ENCODE assay signal across 30 cellular contexts in genomic region chr9:3290231-3290840, GRCh38.
"Had no signal": no experiment of that assay in that cellular context is flagged by ENCODE, and none has a peak within 500 bp of the region (broad histone marks: within the 10 kb centered on the region; RNA-seq: fewer than 3 reads in every experiment).

No MANE protein-coding gene starts in this region.

- H3K9me3 Mint-ChIP-seq: activated B cell treated with CpG ODN at 0.5 μM for 24 hours; activated T-cell treated with anti-CD3 and anti-CD28 coated beads, Interleukin-2, amount 50 U/mL, for 24 hours had no signal

- H3K27me3 Mint-ChIP-seq: activated B cell treated with CpG ODN at 0.5 μM for 24 hours; activated CD4-positive, alpha-beta T cell treated with anti-CD3 and anti-CD28 coated beads, Interleukin-2, amount 10 ng/mL, durations not matched to agents 24 days and 14 days; activated CD8-positive, alpha-beta memory T cell treated with anti-CD3 and anti-CD28 coated beads, Interleukin-2, amount 10 ng/mL, durations not matched to agents 7 days and 5 days; activated naive CD4-positive, alpha-beta T cell treated with anti-CD3 and anti-CD28 coated beads, Interleukin-2, amount 50 U/mL, for 24 hours; activated T-cell treated with anti-CD3 and anti-CD28 coated beads, Interleukin-2, amount 50 U/mL, for 24 hours had no signal

- H3K27ac ChIP-seq: breast epithelium, Peyer's patch, RWPE1, SJCRH30 had no signal

- H3K4me3 ChIP-seq: breast epithelium, Peyer's patch, SJCRH30 had no signal

- H3K36me3 ChIP-seq: breast epithelium, Peyer's patch, SJCRH30 had no signal

- H3K9me3 ChIP-seq: breast epithelium, Peyer's patch, SJCRH30, SK-N-SH had no signal

- H3K4me1 Mint-ChIP-seq: activated B cell treated with CpG ODN at 0.5 μM for 24 hours; activated CD4-positive, alpha-beta T cell treated with anti-CD3 and anti-CD28 coated beads, Interleukin-2, amount 10 ng/mL, durations not matched to agents 24 days and 14 days; activated CD8-positive, alpha-beta memory T cell treated with anti-CD3 and anti-CD28 coated beads, Interleukin-2, amount 10 ng/mL, durations not matched to agents 7 days and 5 days; activated naive CD4-positive, alpha-beta T cell treated with anti-CD3 and anti-CD28 coated beads, Interleukin-2, amount 50 U/mL, for 24 hours had no signal

- H3K9ac ChIP-seq: SK-N-SH had no signal

- DNase-seq: activated B cell treated with CpG ODN at 0.5 μM for 24 hours; activated CD4-positive, alpha-beta T cell treated with anti-CD3 and anti-CD28 coated beads for 1 hour; activated CD4-positive, alpha-beta T cell treated with anti-CD3 and anti-CD28 coated beads, Interleukin-2, amount 10 ng/mL, durations not matched to agents 24 days and 14 days; activated CD4-positive, alpha-beta T cell treated with anti-CD3 and anti-CD28 coated beads, Interleukin-2, amount 50 U/mL, for 48 hours; activated CD8-positive, alpha-beta memory T cell treated with anti-CD3 and anti-CD28 coated beads, Interleukin-2, amount 10 ng/mL, durations not matched to agents 7 days and 5 days; activated effector memory CD4-positive, alpha-beta T cell treated with Interleukin-2 at 50 U/mL for 16 hours; activated naive CD4-positive, alpha-beta T cell; activated T-cell treated with anti-CD3 and anti-CD28 coated beads, Interleukin-2, amount 50 U/mL, for 24 hours; aorta; caudate nucleus; KG1; NCI-H1048; NCI-H146; NCI-H187 treated with DMSO at 0.1 percent for 48 hours; NCI-H2107; NCI-H2171 treated with DMSO at 0.1 percent for 48 hours; NCI-H226; NCI-H510A; NCI-H69; NK-92 treated with Interleukin-12 subunit alpha and Interleukin-12 subunit beta, amount 100 ng/mL, for 24 hours; Peyer's patch; Right ventricle myocardium superior; SJCRH30; SK-N-SH; T-helper 9 cell had no signal

- H3K4me3 Mint-ChIP-seq: activated B cell treated with CpG ODN at 0.5 μM for 24 hours; activated CD4-positive, alpha-beta T cell treated with anti-CD3 and anti-CD28 coated beads, Interleukin-2, amount 10 ng/mL, durations not matched to agents 24 days and 14 days; activated CD8-positive, alpha-beta memory T cell treated with anti-CD3 and anti-CD28 coated beads, Interleukin-2, amount 10 ng/mL, durations not matched to agents 7 days and 5 days; activated naive CD4-positive, alpha-beta T cell treated with anti-CD3 and anti-CD28 coated beads, Interleukin-2, amount 50 U/mL, for 24 hours; activated T-cell treated with anti-CD3 and anti-CD28 coated beads, Interleukin-2, amount 50 U/mL, for 24 hours; activated T-helper 1 cell treated with anti-CD3 and anti-CD28 coated beads, Interleukin-12 subunit alpha, Interleukin-12 subunit beta, Interleukin-2, Interleukin-4 antibody, amounts not matched to agents 30 ng/mL and 10 ng/mL and 1 ng/mL, durations not matched to agents 14 hours and 24 hours and 36 hours; T-helper 1 cell treated with Interleukin-12 subunit alpha and Interleukin-12 subunit beta and Interleukin-4 antibody, amounts not matched to agents 30 μg/mL and 1 μg/mL, for 36 hours had no signal

- H3K27me3 ChIP-seq: breast epithelium, Peyer's patch, SJCRH30 had no signal

- H3K4me2 ChIP-seq: SK-N-SH had no signal

- H3K9me2 ChIP-seq: SK-N-SH had no signal

- ATAC-seq: activated CD8-positive, alpha-beta memory T cell treated with anti-CD3 and anti-CD28 coated beads, Interleukin-2, amount 10 ng/mL, durations not matched to agents 7 days and 5 days had no signal

- H3K4me1 ChIP-seq: breast epithelium, Peyer's patch, SJCRH30 had no signal

- H3K27ac Mint-ChIP-seq: activated B cell treated with CpG ODN at 0.5 μM for 24 hours; activated CD4-positive, alpha-beta T cell treated with anti-CD3 and anti-CD28 coated beads, Interleukin-2, amount 10 ng/mL, durations not matched to agents 24 days and 14 days; activated CD8-positive, alpha-beta memory T cell treated with anti-CD3 and anti-CD28 coated beads, Interleukin-2, amount 10 ng/mL, durations not matched to agents 7 days and 5 days; activated naive CD4-positive, alpha-beta T cell treated with anti-CD3 and anti-CD28 coated beads, Interleukin-2, amount 50 U/mL, for 24 hours; activated T-cell treated with anti-CD3 and anti-CD28 coated beads, Interleukin-2, amount 50 U/mL, for 24 hours; activated T-helper 1 cell treated with anti-CD3 and anti-CD28 coated beads, Interleukin-12 subunit alpha, Interleukin-12 subunit beta, Interleukin-2, Interleukin-4 antibody, amounts not matched to agents 30 ng/mL and 10 ng/mL and 1 ng/mL, durations not matched to agents 14 hours and 24 hours and 36 hours; T-helper 1 cell treated with Interleukin-12 subunit alpha and Interleukin-12 subunit beta and Interleukin-4 antibody, amounts not matched to agents 30 μg/mL and 1 μg/mL, for 36 hours had no signal
